Comparison of ENCODE assay signal across 8 cellular contexts in the genomic region with DNA sequence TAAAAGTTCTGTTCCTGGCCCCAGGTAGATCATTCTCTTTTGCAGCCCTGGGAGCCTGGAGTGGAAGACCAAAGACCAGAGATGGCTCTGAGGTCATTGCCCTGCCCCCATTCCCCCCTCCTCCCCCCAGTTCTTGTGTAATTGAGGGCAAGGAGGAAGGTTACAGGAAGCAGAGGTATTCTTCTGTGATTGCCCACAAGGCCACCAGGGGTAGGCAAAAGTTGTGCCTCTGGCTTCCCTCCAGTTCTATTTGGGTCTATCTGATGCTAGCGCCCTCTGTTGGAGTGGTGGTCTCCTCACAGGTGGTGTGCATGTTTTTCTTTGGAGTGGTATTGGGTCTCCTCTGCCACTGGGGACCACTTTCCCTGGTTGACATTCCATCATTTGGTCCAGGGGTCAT. TPM values are rescaled to one million over a fixed set of nuclear protein-coding genes. Genes with fewer than 3 reads are reported as not detected.
DNase-seq lines count a peak whose midpoint lies in the region; ATAC-seq and TF ChIP-seq lines count a peak whose summit lies in the region.

No MANE protein-coding gene starts in this region.

- peaks cover 2% of the 10 kb centered on the region for H3K9me3 ChIP-seq in WERI-Rb-1 (ENCODE audit: severe bottlenecking)
- H3K9me3 ChIP-seq in ascending aorta, result no peaks in the 10 kb centered on the region

- H3K4me1 ChIP-seq in ascending aorta, result no peaks in the 10 kb centered on the region

- no peak overlapping the region for H3K27ac Mint-ChIP-seq in stimulated activated naive CD8-positive, alpha-beta T cell treated with anti-CD3 and anti-CD28 coated beads, Interleukin-15, amount 100 ng/mL, for 72 hours

- no peaks in the 10 kb centered on the region for H3K27me3 Mint-ChIP-seq in stimulated activated naive CD8-positive, alpha-beta T cell treated with anti-CD3 and anti-CD28 coated beads, Interleukin-15, amount 100 ng/mL, for 72 hours

- DNase-seq in activated gamma-delta T cell treated with Interleukin-2 at 50 U/mL for 16 hours (peak; percentile 5), activated gamma-delta T cell (lab: John Stamatoyannopoulos, UW) (no peak), WERI-Rb-1 (peak; percentile 57), fibroblast of villous mesenchyme (ENCODE audit: low read depth) (no peak), Ammon's horn (ENCODE audit: low spot score) (no peak), ascending aorta (ENCODE audit: low spot score in 2 of 2) (no peak)
- DNase-seq in stimulated activated naive CD8-positive, alpha-beta T cell treated with anti-CD3 and anti-CD28 coated beads, Interleukin-15, amount 100 ng/mL, for 72 hours, result peak; percentile 49 to 59

- no peaks in the 10 kb centered on the region for H3K9me3 Mint-ChIP-seq in stimulated activated naive CD8-positive, alpha-beta T cell treated with anti-CD3 and anti-CD28 coated beads, Interleukin-15, amount 100 ng/mL, for 72 hours

- intact Hi-C loops in ascending aorta (cut with DNase I), result no loop called here

- peak; percentile 75 for ATAC-seq in stimulated activated naive CD8-positive, alpha-beta T cell treated with anti-CD3 and anti-CD28 coated beads, Interleukin-15, amount 100 ng/mL, for 72 hours
- no peak for ATAC-seq in GM21390 (IDR thresholded peaks at IDR 0.05; ENCODE audit: unreplicated experiment)

- H3K27me3 ChIP-seq in WERI-Rb-1 (ENCODE audit: insufficient read depth, low read depth, severe bottlenecking) (no peaks in the 10 kb centered on the region), ascending aorta (no peaks in the 10 kb centered on the region)

- peak; percentile 68 for TF ChIP-seq CTCF in WERI-Rb-1 (IDR thresholded peaks at IDR 0.05; ENCODE audit: low read depth, low read length)
- peak; percentile 16 for TF ChIP-seq CTCF in fibroblast of villous mesenchyme (IDR thresholded peaks at IDR 0.05; ENCODE audit: insufficient read depth, low read depth, low read length)
- TF ChIP-seq CTCF in ascending aorta (IDR thresholded peaks at IDR 0.05), result no peak

- H3K36me3 ChIP-seq in WERI-Rb-1, result no peaks in the 10 kb centered on the region
- H3K36me3 ChIP-seq in ascending aorta, result no peaks in the 10 kb centered on the region

- H3K27ac ChIP-seq in WERI-Rb-1 (no peak overlapping the region), ascending aorta (no peak overlapping the region)

- H3K4me1 Mint-ChIP-seq in stimulated activated naive CD8-positive, alpha-beta T cell treated with anti-CD3 and anti-CD28 coated beads, Interleukin-15, amount 100 ng/mL, for 72 hours, result peaks cover 8% of the 10 kb centered on the region

- H3K4me3 ChIP-seq in WERI-Rb-1 (ENCODE audit: low read depth, low read length) (no peak overlapping the region), fibroblast of villous mesenchyme (ENCODE audit: low read depth, low read length) (no peak overlapping the region), ascending aorta (no peak overlapping the region)

- H3K4me3 Mint-ChIP-seq in stimulated activated naive CD8-positive, alpha-beta T cell treated with anti-CD3 and anti-CD28 coated beads, Interleukin-15, amount 100 ng/mL, for 72 hours, result no peak overlapping the region

RNA-seq across cellular contexts. Expression of a gene that starts 41.2 kb away (rescaled TPM):
- total RNA-seq in fibroblast of villous mesenchyme (25.4 and 25.5 TPM in 2 replicates), ascending aorta (23.0 TPM)

Comparison
In these comparisons a context has a peak if more than half of its experiments do, and no peak if none do; other contexts are left out.
1. DNase-seq: peak in activated gamma-delta T cell treated with Interleukin-2 at 50 U/mL for 16 hours (single experiment), WERI-Rb-1 (single experiment) and stimulated activated naive CD8-positive, alpha-beta T cell treated with anti-CD3 and anti-CD28 coated beads, Interleukin-15, amount 100 ng/mL, for 72 hours (2 of 2); none in activated gamma-delta T cell (single experiment), fibroblast of villous mesenchyme (single experiment), Ammon's horn (single experiment) and ascending aorta (0 of 2).
2. CTCF ChIP-seq: peak in WERI-Rb-1 (single experiment) and fibroblast of villous mesenchyme (single experiment); none in ascending aorta (0 of 3).